In genomic region chr17:58734811-58735210, GRCh38 we compare ENCODE assay signal across 2 cellular contexts.
TF ChIP-seq lines count a peak whose summit lies in the region.

No MANE protein-coding gene starts in this region.

TF ChIP-seq in A549, 52 proteins besides CTCF, POLR2A, EP300 and RAD21:
- TF ChIP-seq FOSL2 (IDR thresholded peaks at IDR 0.05), result no peak
- no peak for TF ChIP-seq FOSL2 (CRISPR knock-in tag; IDR thresholded peaks at IDR 0.05)
- no peak for TF ChIP-seq RNF2 (IDR thresholded peaks at IDR 0.05; ENCODE audit: borderline replicate concordance, low read depth)
- TF ChIP-seq SREBF2 (IDR thresholded peaks at IDR 0.05), result no peak
- no peak for TF ChIP-seq BHLHE40 (IDR thresholded peaks at IDR 0.05; ENCODE audit: low read depth, low read length)
- no peak for TF ChIP-seq MAZ (IDR thresholded peaks at IDR 0.05; ENCODE audit: borderline replicate concordance, low read depth, low read length)
- no peak for TF ChIP-seq CHD2 (IDR thresholded peaks at IDR 0.05; ENCODE audit: low read length, partially characterized antibody)
- peak; percentile 83 for TF ChIP-seq NFE2L2 (conservative IDR thresholded peaks at IDR 0.05; ENCODE audit: low read length)
- no peak for TF ChIP-seq JUNB (IDR thresholded peaks at IDR 0.05)
- peak; percentile 91 for TF ChIP-seq MAFK (IDR thresholded peaks at IDR 0.05; ENCODE audit: partially characterized antibody)
- no peak for TF ChIP-seq KDM5A (IDR thresholded peaks at IDR 0.05)
- TF ChIP-seq HEYL (CRISPR knock-in tag; IDR thresholded peaks at IDR 0.05), result no peak
- TF ChIP-seq ZSCAN20 (CRISPR knock-in tag; IDR thresholded peaks at IDR 0.05), result no peak
- no peak for TF ChIP-seq ATOH8 (CRISPR knock-in tag; IDR thresholded peaks at IDR 0.05; ENCODE audit: low read depth)
- TF ChIP-seq HES2 (IDR thresholded peaks at IDR 0.05), result no peak
- no peak for TF ChIP-seq HDAC2 (IDR thresholded peaks at IDR 0.05)
- no peak for TF ChIP-seq TFCP2L1 (CRISPR knock-in tag; IDR thresholded peaks at IDR 0.05)
- TF ChIP-seq, protein P1, sequence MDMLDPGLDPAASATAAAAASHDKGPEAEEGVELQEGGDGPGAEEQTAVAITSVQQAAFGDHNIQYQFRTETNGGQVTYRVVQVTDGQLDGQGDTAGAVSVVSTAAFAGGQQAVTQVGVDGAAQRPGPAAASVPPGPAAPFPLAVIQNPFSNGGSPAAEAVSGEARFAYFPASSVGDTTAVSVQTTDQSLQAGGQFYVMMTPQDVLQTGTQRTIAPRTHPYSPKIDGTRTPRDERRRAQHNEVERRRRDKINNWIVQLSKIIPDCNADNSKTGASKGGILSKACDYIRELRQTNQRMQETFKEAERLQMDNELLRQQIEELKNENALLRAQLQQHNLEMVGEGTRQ (IDR thresholded peaks at IDR 0.05), result no peak

TF ChIP-seq in IMR-90, 13 proteins besides CTCF, POLR2A, EP300 and RAD21:
- TF ChIP-seq BHLHE40 (IDR thresholded peaks at IDR 0.05; ENCODE audit: low read depth, low read length) (no peak), NFE2L2 (IDR thresholded peaks at IDR 0.05; ENCODE audit: low read depth, low read length) (peak; percentile 85), MAFK (IDR thresholded peaks at IDR 0.05; ENCODE audit: low read depth, low read length) (peak; percentile 64), MXI1 (IDR thresholded peaks at IDR 0.05; ENCODE audit: borderline replicate concordance, low read depth, low read length) (no peak)
